31 cellular contexts compared by ENCODE assay signal in genomic region chr17:54836723-54837462, GRCh38.
"Had no signal": no experiment of that assay in that cellular context is flagged by ENCODE, and none has a peak within 500 bp of the region (broad histone marks: within the 10 kb centered on the region; RNA-seq: fewer than 3 reads in every experiment).

No MANE protein-coding gene starts in this region.

- H3K79me2 ChIP-seq: parathyroid adenoma had no signal

- FAIRE-seq: urothelium cell line had no signal

- H3K4me3 ChIP-seq: ovary, psoas muscle, skin epidermis, smooth muscle cell, spleen, thoracic aorta, thyroid gland, tibial nerve, upper lobe of left lung, vagina had no signal

- H3K4me1 Mint-ChIP-seq: naive B cell; naive thymus-derived CD8-positive, alpha-beta T cell; neural crest cell; stimulated activated naive CD8-positive, alpha-beta T cell treated with anti-CD3 and anti-CD28 coated beads, Interleukin-15, amount 100 ng/mL, for 72 hours had no signal

- H3K27ac ChIP-seq: ovary, parathyroid adenoma, psoas muscle, skin epidermis, spleen, thoracic aorta, thyroid gland, tibial nerve, upper lobe of left lung, vagina had no signal

- H3K27ac Mint-ChIP-seq: naive B cell; naive thymus-derived CD8-positive, alpha-beta T cell; natural killer cell treated with Interleukin-12 subunit alpha and Interleukin-12 subunit beta and Interleukin-15 and Interleukin-18, amount 100 ng/mL, for 72 hours; nephron progenitor cell; progenitor cell of endocrine pancreas; stimulated activated naive CD8-positive, alpha-beta T cell treated with anti-CD3 and anti-CD28 coated beads, Interleukin-15, amount 100 ng/mL, for 72 hours had no signal

- ATAC-seq: naive thymus-derived CD8-positive, alpha-beta T cell; psoas muscle; right cardiac atrium; sciatic nerve; stimulated activated naive CD8-positive, alpha-beta T cell treated with anti-CD3 and anti-CD28 coated beads, Interleukin-15, amount 100 ng/mL, for 72 hours; stimulated activated naive CD8-positive, alpha-beta T cell treated with anti-CD3 and anti-CD28 coated beads, Interleukin-15, Interleukin-2, amounts not matched to agents 100 U/mL and 50 U/mL, for 24 hours had no signal

- H3K4me3 Mint-ChIP-seq: naive B cell; naive thymus-derived CD8-positive, alpha-beta T cell; natural killer cell treated with Interleukin-12 subunit alpha and Interleukin-12 subunit beta and Interleukin-15 and Interleukin-18, amount 100 ng/mL, for 72 hours; nephron progenitor cell; neural crest cell; stimulated activated naive CD8-positive, alpha-beta T cell treated with anti-CD3 and anti-CD28 coated beads, Interleukin-15, amount 100 ng/mL, for 72 hours had no signal

- DNase-seq: naive B cell; naive thymus-derived CD8-positive, alpha-beta T cell; nephron progenitor cell; occipital lobe; ovary; psoas muscle; spleen; stimulated activated CD4-positive, alpha-beta T cell treated with anti-CD3 and anti-CD28 coated beads, Interleukin-12 subunit alpha, Interleukin-12 subunit beta, amount 100 ng/mL, for 4 hours; stimulated activated CD4-positive, alpha-beta T cell treated with anti-CD3 and anti-CD28 coated beads, Interleukin-1b, Interleukin-23, amount 100 ng/mL, for 48 hours; stimulated activated CD4-positive, alpha-beta T cell treated with anti-CD3 and anti-CD28 coated beads, Interleukin-4, amount 100 ng/mL, for 1 hour; stimulated activated CD4-positive, alpha-beta T cell treated with anti-CD3 and anti-CD28 coated beads, Interleukin-4, amount 100 ng/mL, for 4 hours; stimulated activated CD8-positive, alpha-beta memory T cell treated with anti-CD3 and anti-CD28 coated beads, Interleukin-4, amount 100 ng/mL, for 48 hours; stimulated activated naive CD4-positive, alpha-beta T cell; stimulated activated naive CD8-positive, alpha-beta T cell treated with anti-CD3 and anti-CD28 coated beads, Interleukin-15, amount 100 ng/mL, for 72 hours; stimulated activated naive CD8-positive, alpha-beta T cell treated with anti-CD3 and anti-CD28 coated beads, Interleukin-15, Interleukin-2, amounts not matched to agents 100 U/mL and 50 U/mL, for 24 hours; substantia nigra; thyroid gland; trophoblast cell had no signal

- H2AFZ ChIP-seq: parathyroid adenoma had no signal

- H3K4me2 ChIP-seq: smooth muscle cell had no signal

- H3K9me3 Mint-ChIP-seq: neural crest cell had no signal

- H3K27me3 ChIP-seq: ovary, spleen, thyroid gland, tibial nerve, upper lobe of left lung, vagina had no signal

- H3K36me3 ChIP-seq: ovary, spleen, thoracic aorta, thyroid gland, tibial nerve, upper lobe of left lung, vagina had no signal

- H3K27me3 Mint-ChIP-seq: naive B cell, progenitor cell of endocrine pancreas had no signal

- H3K9ac ChIP-seq: parathyroid adenoma had no signal

- H3K4me1 ChIP-seq: psoas muscle, spleen, thyroid gland, tibial nerve, upper lobe of left lung, vagina had no signal

- H3K9me3 ChIP-seq: psoas muscle, thoracic aorta, thyroid gland, vagina had no signal

- H3K36me3 Mint-ChIP-seq: naive B cell; naive thymus-derived CD8-positive, alpha-beta T cell; natural killer cell treated with Interleukin-12 subunit alpha and Interleukin-12 subunit beta and Interleukin-15 and Interleukin-18, amount 100 ng/mL, for 72 hours had no signal
